ENCODE assay signal across 19 cellular contexts in the genomic region with DNA sequence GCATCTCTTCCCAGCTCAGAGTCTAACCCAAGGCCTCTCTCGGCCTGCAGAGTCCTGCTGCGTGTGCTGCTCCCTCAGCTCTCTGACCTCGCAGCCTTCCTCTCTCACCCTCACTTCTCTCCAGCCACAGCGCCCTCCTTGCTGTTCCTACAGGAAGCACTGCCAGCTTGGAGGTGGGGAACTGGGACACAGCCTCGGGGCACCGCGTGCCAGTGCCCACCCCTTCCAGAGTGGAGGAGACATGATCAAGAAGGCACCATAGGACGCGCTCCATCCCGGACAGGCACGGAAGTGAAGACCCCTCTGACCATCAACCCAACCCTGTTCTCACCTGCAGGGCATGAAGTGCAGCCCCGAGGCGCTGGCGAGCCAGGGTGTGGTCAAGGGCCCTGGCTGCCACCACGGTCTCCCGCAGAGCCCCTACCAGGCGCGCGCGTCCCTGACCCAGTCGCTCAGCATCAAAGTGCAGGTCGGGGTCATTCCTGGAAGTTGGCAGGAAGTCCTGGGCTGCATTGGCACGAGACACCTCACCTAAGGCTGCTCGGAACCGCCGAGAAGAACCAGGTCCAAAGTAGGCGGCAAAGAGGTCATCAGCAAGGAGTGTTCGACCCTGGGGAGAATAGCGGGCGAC. TPM values are rescaled to one million over a fixed set of nuclear protein-coding genes. Genes with fewer than 3 reads are reported as not detected.
DNase-seq lines count a peak whose midpoint lies in the region; TF ChIP-seq lines count a peak whose summit lies in the region.
"Had no signal": no experiment of that assay in that cellular context is flagged by ENCODE, and none has a peak within 500 bp of the region (broad histone marks: within the 10 kb centered on the region; RNA-seq: fewer than 3 reads in every experiment).

No MANE protein-coding gene starts in this region.

- H3K27ac Mint-ChIP-seq in CD4-positive, alpha-beta memory T cell = peak overlapping the region in 4 of 7 donors; percentile 41 to 73 (median 62)
- H3K27ac Mint-ChIP-seq in activated T-helper 2 cell treated with anti-CD3 and anti-CD28 coated beads, Interferon-gamma antibody, Interleukin-2, Interleukin-4, amounts not matched to agents 10 μg/mL and 5 μg/mL and 100 μg/mL, durations not matched to agents 14 hours and 24 hours and 36 hours = peak overlapping the region; percentile 52
- no peak overlapping the region for H3K27ac Mint-ChIP-seq in osteocyte (ENCODE audit: unreplicated experiment)
- no peak overlapping the region for H3K27ac Mint-ChIP-seq in Caco-2 (ENCODE audit: unreplicated experiment)

- peak overlapping the region; percentile 89 for H3K9ac ChIP-seq in mucosa of stomach (ENCODE audit: low read length)
- H3K9ac ChIP-seq: parathyroid adenoma had no signal

- no peaks in the 10 kb centered on the region for H3K27me3 Mint-ChIP-seq in CD4-positive, alpha-beta memory T cell
- H3K27me3 Mint-ChIP-seq in activated T-helper 2 cell treated with anti-CD3 and anti-CD28 coated beads, Interferon-gamma antibody, Interleukin-2, Interleukin-4, amounts not matched to agents 10 μg/mL and 5 μg/mL and 100 μg/mL, durations not matched to agents 14 hours and 24 hours and 36 hours (ENCODE audit: low read depth) = no peaks in the 10 kb centered on the region
- H3K27me3 Mint-ChIP-seq in osteocyte (ENCODE audit: unreplicated experiment) = no peaks in the 10 kb centered on the region
- no peaks in the 10 kb centered on the region for H3K27me3 Mint-ChIP-seq in Caco-2 (ENCODE audit: insufficient read depth, unreplicated experiment)

- H3K36me3 Mint-ChIP-seq in CD4-positive, alpha-beta memory T cell = peaks cover 0 to 23% of the 10 kb centered on the region in 2 donors
- peaks cover 28% of the 10 kb centered on the region for H3K36me3 Mint-ChIP-seq in activated T-helper 2 cell treated with anti-CD3 and anti-CD28 coated beads, Interferon-gamma antibody, Interleukin-2, Interleukin-4, amounts not matched to agents 10 μg/mL and 5 μg/mL and 100 μg/mL, durations not matched to agents 14 hours and 24 hours and 36 hours (ENCODE audit: low read depth)
- H3K36me3 Mint-ChIP-seq in osteocyte (ENCODE audit: unreplicated experiment) (peaks cover under 1% of the 10 kb centered on the region), Caco-2 (ENCODE audit: insufficient read depth, unreplicated experiment) (peaks cover 21% of the 10 kb centered on the region)

- TF ChIP-seq CTCF in 22Rv1 (IDR thresholded peaks at IDR 0.05) = no peak
- TF ChIP-seq CTCF in osteocyte (IDR thresholded peaks at IDR 0.05) = no peak
- no peak for TF ChIP-seq CTCF in Caco-2 (IDR thresholded peaks at IDR 0.05; ENCODE audit: insufficient read depth in 1 of 2, low read depth in 1 of 2, low read length in 1 of 2, severe bottlenecking in 1 of 2, unreplicated experiment in 1 of 2)

- intact Hi-C loops in CD4-positive, alpha-beta memory T cell (cut with micrococcal nuclease) = loop anchor here (2.0 kb wide), 1 partner anchor 19 kb away; the partner anchor contains the start of gene VARS1
- intact Hi-C loops in activated T-helper 2 cell treated with anti-CD3 and anti-CD28 coated beads, Interferon-gamma antibody, Interleukin-2, Interleukin-4, amounts not matched to agents 10 μg/mL and 5 μg/mL and 100 μg/mL, durations not matched to agents 14 hours and 24 hours and 36 hours (cut with micrococcal nuclease) = loop anchor here (2.0 kb wide), 1 partner anchor 37 kb away; no protein-coding TSS in a partner anchor
- intact Hi-C loops in Caco-2 (cut with micrococcal nuclease; ENCODE audit: unreplicated experiment) = no loop called here

- no peak overlapping the region for H3K4me3 ChIP-seq in CD4-positive, alpha-beta memory T cell (ENCODE audit: low read length in 2 of 2)
- H3K4me3 ChIP-seq in mucosa of stomach (ENCODE audit: low read length) = no peak overlapping the region
- no peak overlapping the region for H3K4me3 ChIP-seq in effector memory CD4-positive, alpha-beta T cell (ENCODE audit: insufficient read depth, low read depth, low read length, poor library complexity, severe bottlenecking)
- no peak overlapping the region for H3K4me3 ChIP-seq in Caco-2 (ENCODE audit: low read depth, low read length)
- H3K4me3 ChIP-seq: GM12878 had no signal

- H3K27me3 ChIP-seq in CD4-positive, alpha-beta memory T cell (ENCODE audit: insufficient read depth, low read length) = no peaks in the 10 kb centered on the region
- H3K27me3 ChIP-seq in mucosa of stomach (ENCODE audit: control insufficient read depth, insufficient read depth, low read length) (no peaks in the 10 kb centered on the region), Caco-2 (replicated peaks; ENCODE audit: control insufficient read depth, insufficient read depth, low read length) (no peaks in the 10 kb centered on the region)
- no peaks in the 10 kb centered on the region for H3K27me3 ChIP-seq in effector memory CD4-positive, alpha-beta T cell (replicated peaks; ENCODE audit: control insufficient read depth, insufficient read depth, low read length, poor library complexity, severe bottlenecking)
- H3K27me3 ChIP-seq: spleen had no signal

- no peaks in the 10 kb centered on the region for H3K9me3 Mint-ChIP-seq in CD4-positive, alpha-beta memory T cell
- H3K9me3 Mint-ChIP-seq in activated T-helper 2 cell treated with anti-CD3 and anti-CD28 coated beads, Interferon-gamma antibody, Interleukin-2, Interleukin-4, amounts not matched to agents 10 μg/mL and 5 μg/mL and 100 μg/mL, durations not matched to agents 14 hours and 24 hours and 36 hours = no peaks in the 10 kb centered on the region
- H3K9me3 Mint-ChIP-seq in osteocyte (ENCODE audit: unreplicated experiment) = no peaks in the 10 kb centered on the region
- H3K9me3 Mint-ChIP-seq in Caco-2 (ENCODE audit: unreplicated experiment) = no peaks in the 10 kb centered on the region
- H3K9me3 Mint-ChIP-seq: CD14-positive monocyte had no signal

- BruUV-seq in Caco-2 (replicated peaks; lab: Mats Ljungman, UMichigan) = no TSS peak

- no peak for DNase-seq in CD4-positive, alpha-beta memory T cell
- no peak for DNase-seq in activated T-helper 2 cell treated with anti-CD3 and anti-CD28 coated beads, Interferon-gamma antibody, Interleukin-2, Interleukin-4, amounts not matched to agents 10 μg/mL and 5 μg/mL and 100 μg/mL, durations not matched to agents 14 hours and 24 hours and 36 hours (ENCODE audit: low spot score)
- DNase-seq in effector memory CD4-positive, alpha-beta T cell = no peak
- no peak for DNase-seq in osteocyte (ENCODE audit: extremely low spot score, unreplicated experiment)
- no peak for DNase-seq in Caco-2
- DNase-seq: activated CD4-positive, CD25-positive, alpha-beta regulatory T cell treated with anti-CD3 and anti-CD28 coated beads, Interleukin-2, amount 50 U/mL, for 72 hours; activated effector memory CD4-positive, alpha-beta T cell treated with Interleukin-2 at 50 U/mL for 16 hours; effector CD4-positive, alpha-beta T cell; EL; midbrain; NCI-H446 treated with DMSO at 0.1 percent for 48 hours; OCI-M1; substantia nigra had no signal

- H3K4me1 ChIP-seq in CD4-positive, alpha-beta memory T cell (ENCODE audit: insufficient read depth, low read length) = peaks cover 58% of the 10 kb centered on the region
- H3K4me1 ChIP-seq in mucosa of stomach (ENCODE audit: control insufficient read depth, insufficient read depth, low read length) = peaks cover 38% of the 10 kb centered on the region
- peaks cover 37% of the 10 kb centered on the region for H3K4me1 ChIP-seq in effector memory CD4-positive, alpha-beta T cell (ENCODE audit: control insufficient read depth, insufficient read depth, low read length, poor library complexity, severe bottlenecking)
- H3K4me1 ChIP-seq in Caco-2 = peaks cover 23% of the 10 kb centered on the region

- peak overlapping the region; percentile 81 for H3K27ac ChIP-seq in 22Rv1
- no peak overlapping the region for H3K27ac ChIP-seq in CD4-positive, alpha-beta memory T cell (ENCODE audit: low read depth, low read length)
- no peak overlapping the region for H3K27ac ChIP-seq in effector memory CD4-positive, alpha-beta T cell (ENCODE audit: insufficient read depth, low read length, poor library complexity, severe bottlenecking)
- H3K27ac ChIP-seq: parathyroid adenoma had no signal

- CTCF ChIA-PET in CD4-positive, alpha-beta memory T cell (lab: Charles Lee; ENCODE audit: partially characterized antibody) = interaction anchor here (1.5 to 12.8 kb wide), 3 partner anchors 11 to 42 kb away, joined by 4 to 173 read pairs (median 5); partner anchors contain the start of genes CLIC1, DDAH2 and MSH5
- CTCF ChIA-PET in Caco-2 (lab: Charles Lee) = interaction anchor here (0.6 to 1.0 kb wide), 2 partner anchors 16 to 198 kb away, joined by 4 to 5 read pairs; no protein-coding TSS in a partner anchor

- POLR2A ChIA-PET in CD4-positive, alpha-beta memory T cell (lab: Charles Lee; ENCODE audit: partially characterized antibody) = interaction anchor here (1.1 to 7.1 kb wide), 5 partner anchors 20 to 88 kb away, joined by 4 to 78 read pairs (median 6); partner anchors contain the start of genes CLIC1, HSPA1B, LSM2 and MSH5
- POLR2A ChIA-PET in Caco-2 (lab: Charles Lee) = interaction anchor here (1.8 kb wide), 1 partner anchor 52 kb away, joined by 8 read pairs; the partner anchor contains the start of gene HSPA1B

- peaks cover 18 to 54% (median 40%) of the 10 kb centered on the region in 4 donors for H3K4me1 Mint-ChIP-seq in CD4-positive, alpha-beta memory T cell
- peaks cover 29% of the 10 kb centered on the region for H3K4me1 Mint-ChIP-seq in activated T-helper 2 cell treated with anti-CD3 and anti-CD28 coated beads, Interferon-gamma antibody, Interleukin-2, Interleukin-4, amounts not matched to agents 10 μg/mL and 5 μg/mL and 100 μg/mL, durations not matched to agents 14 hours and 24 hours and 36 hours (ENCODE audit: low read depth)
- H3K4me1 Mint-ChIP-seq in osteocyte (ENCODE audit: unreplicated experiment) (peaks cover 9% of the 10 kb centered on the region), Caco-2 (ENCODE audit: low read depth, unreplicated experiment) (peaks cover 5% of the 10 kb centered on the region)

- H3K36me3 ChIP-seq in CD4-positive, alpha-beta memory T cell (ENCODE audit: insufficient read depth, low read length) = peaks cover 12% of the 10 kb centered on the region
- H3K36me3 ChIP-seq in mucosa of stomach (ENCODE audit: control insufficient read depth, insufficient read depth, low read length) (peaks cover 7% of the 10 kb centered on the region), Caco-2 (ENCODE audit: control insufficient read depth, insufficient read depth, low read length) (no peaks in the 10 kb centered on the region)
- peaks cover 21% of the 10 kb centered on the region for H3K36me3 ChIP-seq in effector memory CD4-positive, alpha-beta T cell (ENCODE audit: control insufficient read depth, insufficient read depth, low read length)

- H3K9me3 ChIP-seq in CD4-positive, alpha-beta memory T cell (ENCODE audit: control insufficient read depth in 1 of 2, low read length in 2 of 2) = no peaks in the 10 kb centered on the region
- H3K9me3 ChIP-seq in mucosa of stomach (ENCODE audit: control insufficient read depth, low read length) = no peaks in the 10 kb centered on the region
- no peaks in the 10 kb centered on the region for H3K9me3 ChIP-seq in effector memory CD4-positive, alpha-beta T cell (ENCODE audit: control insufficient read depth, low read length)
- no peaks in the 10 kb centered on the region for H3K9me3 ChIP-seq in Caco-2
- H3K9me3 ChIP-seq: spleen had no signal

- peak overlapping the region in 2 of 8 donors; percentile 39 to 41 for H3K4me3 Mint-ChIP-seq in CD4-positive, alpha-beta memory T cell
- H3K4me3 Mint-ChIP-seq in activated T-helper 2 cell treated with anti-CD3 and anti-CD28 coated beads, Interferon-gamma antibody, Interleukin-2, Interleukin-4, amounts not matched to agents 10 μg/mL and 5 μg/mL and 100 μg/mL, durations not matched to agents 14 hours and 24 hours and 36 hours (ENCODE audit: low read depth) = no peak overlapping the region
- H3K4me3 Mint-ChIP-seq in osteocyte (ENCODE audit: unreplicated experiment) = no peak overlapping the region
- H3K4me3 Mint-ChIP-seq in Caco-2 (ENCODE audit: unreplicated experiment) = no peak overlapping the region
- H3K4me3 Mint-ChIP-seq: CD14-positive monocyte had no signal

RNA-seq across cellular contexts. Expression of gene VWA7, which starts 1.4 kb away (rescaled TPM):
- total RNA-seq in CD4-positive, alpha-beta memory T cell = 1 to 10 TPM; 1.0 to 1.7 TPM
- polyA plus RNA-seq in CD4-positive, alpha-beta memory T cell = 1 to 10 TPM in 1 of 2 donors, under 1 TPM in 1; 1.00 to 2.5 TPM
- total RNA-seq in activated T-helper 2 cell treated with anti-CD3 and anti-CD28 coated beads, Interferon-gamma antibody, Interleukin-2, Interleukin-4, amounts not matched to agents 10 μg/mL and 5 μg/mL and 100 μg/mL, durations not matched to agents 14 hours and 24 hours and 36 hours = 5.6 and 5.9 TPM in 2 replicates
- total RNA-seq in osteocyte (0.50 and 0.94 TPM in 2 replicates), Caco-2 (2022) (0.61 and 1.5 TPM in 2 replicates)
- polyA plus RNA-seq: CD14-positive monocyte had no signal

RNA-seq across cellular contexts. Expression of gene SAPCD1, which starts 13.3 kb away (rescaled TPM):
- total RNA-seq in CD4-positive, alpha-beta memory T cell = 1 to 10 TPM; 2.7 to 3.7 TPM
- under 1 TPM in 1 of 2 donors, not detected in 1; 0.89 TPM for polyA plus RNA-seq in CD4-positive, alpha-beta memory T cell
- 16.4 and 18.9 TPM in 2 replicates for total RNA-seq in activated T-helper 2 cell treated with anti-CD3 and anti-CD28 coated beads, Interferon-gamma antibody, Interleukin-2, Interleukin-4, amounts not matched to agents 10 μg/mL and 5 μg/mL and 100 μg/mL, durations not matched to agents 14 hours and 24 hours and 36 hours
- total RNA-seq in osteocyte = 2.5 and 3.4 TPM in 2 replicates
- total RNA-seq in Caco-2 (2022) = 6.4 and 13.0 TPM in 2 replicates
- polyA plus RNA-seq: CD14-positive monocyte had no signal

RNA-seq across cellular contexts. Expression of gene VARS1, which starts 19.8 kb away (rescaled TPM):
- total RNA-seq in CD4-positive, alpha-beta memory T cell = 10 to 100 TPM; 39.6 to 46.8 TPM
- polyA plus RNA-seq in CD4-positive, alpha-beta memory T cell = 10 to 100 TPM; 43.4 to 45.9 TPM
- total RNA-seq in activated T-helper 2 cell treated with anti-CD3 and anti-CD28 coated beads, Interferon-gamma antibody, Interleukin-2, Interleukin-4, amounts not matched to agents 10 μg/mL and 5 μg/mL and 100 μg/mL, durations not matched to agents 14 hours and 24 hours and 36 hours = 166 and 176 TPM in 2 replicates
- 73.0 and 73.4 TPM in 2 replicates for total RNA-seq in osteocyte
- total RNA-seq in Caco-2 (2022) = 132 and 135 TPM in 2 replicates

RNA-seq across cellular contexts. Expression of gene LSM2, which starts 31.0 kb away (rescaled TPM):
- 10 to 100 TPM; 30.0 to 34.6 TPM for total RNA-seq in CD4-positive, alpha-beta memory T cell
- 10 to 100 TPM; 67.4 to 80.4 TPM for polyA plus RNA-seq in CD4-positive, alpha-beta memory T cell
- total RNA-seq in activated T-helper 2 cell treated with anti-CD3 and anti-CD28 coated beads, Interferon-gamma antibody, Interleukin-2, Interleukin-4, amounts not matched to agents 10 μg/mL and 5 μg/mL and 100 μg/mL, durations not matched to agents 14 hours and 24 hours and 36 hours = 130 TPM in 2 replicates
- total RNA-seq in osteocyte (50.6 and 54.3 TPM in 2 replicates), Caco-2 (2022) (56.3 and 61.2 TPM in 2 replicates)

RNA-seq across cellular contexts. Expression of gene MSH5, which starts 35.9 kb away (rescaled TPM):
- 10 to 100 TPM; 11.4 to 12.1 TPM for total RNA-seq in CD4-positive, alpha-beta memory T cell
- 1 to 10 TPM in 1 of 2 donors, under 1 TPM in 1; 0.95 to 3.2 TPM for polyA plus RNA-seq in CD4-positive, alpha-beta memory T cell
- total RNA-seq in activated T-helper 2 cell treated with anti-CD3 and anti-CD28 coated beads, Interferon-gamma antibody, Interleukin-2, Interleukin-4, amounts not matched to agents 10 μg/mL and 5 μg/mL and 100 μg/mL, durations not matched to agents 14 hours and 24 hours and 36 hours = 82.8 and 93.3 TPM in 2 replicates
- total RNA-seq in osteocyte = 18.4 and 20.9 TPM in 2 replicates
- 49.6 and 51.0 TPM in 2 replicates for total RNA-seq in Caco-2 (2022)

Comparison
In these comparisons a context has a peak if more than half of its experiments do, and no peak if none do; other contexts are left out.
1. H3K27ac Mint-ChIP-seq: peak in CD4-positive, alpha-beta memory T cell (4 of 7) and activated T-helper 2 cell treated with anti-CD3 and anti-CD28 coated beads, Interferon-gamma antibody, Interleukin-2, Interleukin-4, amounts not matched to agents 10 μg/mL and 5 μg/mL and 100 μg/mL, durations not matched to agents 14 hours and 24 hours and 36 hours (single experiment); none in osteocyte (single experiment) and Caco-2 (single experiment).